10 cellular contexts compared by ENCODE assay signal in the genomic region with DNA sequence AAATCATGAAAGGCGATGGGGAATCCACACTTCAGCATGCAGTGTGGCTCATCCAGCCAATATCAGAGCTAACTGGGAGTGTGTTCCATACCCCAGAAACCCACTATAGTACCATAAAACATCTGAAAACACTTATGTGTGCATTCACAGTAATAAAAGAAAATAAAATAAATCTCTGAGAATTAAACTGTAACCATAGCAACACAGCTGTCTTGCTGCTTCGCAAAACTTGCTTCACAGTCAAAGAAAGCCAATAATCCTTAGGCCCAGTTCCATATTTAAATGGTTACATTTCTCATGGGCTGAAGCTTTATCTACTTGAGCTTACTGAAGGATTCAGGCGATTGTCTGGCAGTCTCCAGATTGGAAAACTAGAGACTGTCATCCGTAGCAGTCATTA. TPM values are rescaled to one million over a fixed set of nuclear protein-coding genes. Genes with fewer than 3 reads are reported as not detected.
"Had no signal": no experiment of that assay in that cellular context is flagged by ENCODE, and none has a peak within 500 bp of the region (broad histone marks: within the 10 kb centered on the region; RNA-seq: fewer than 3 reads in every experiment).

No MANE protein-coding gene starts in this region.

- H3K27ac ChIP-seq: HL-60, KMS-11 had no signal

- H3K9me3 Mint-ChIP-seq: IgD-negative memory B cell had no signal

- H3K4me2 ChIP-seq: KMS-11 had no signal

- DNase-seq: IMR-90, KBM-7, KG1 had no signal

- ATAC-seq: HepG2 had no signal

- H3K36me3 Mint-ChIP-seq: IgD-negative memory B cell had no signal

- FAIRE-seq: HepG2, HTR-8/SVneo had no signal

- H3K9ac ChIP-seq: KMS-11 had no signal

- H3K27ac Mint-ChIP-seq: IgD-negative memory B cell had no signal

RNA-seq across cellular contexts. Expression of a gene that starts 44.7 kb away (rescaled TPM):
- total RNA-seq: HepG2, HT-29, HT1080, IMR-90 had no signal
- polyA plus RNA-seq: HepG2, IgD-negative memory B cell, IMR-90 had no signal
